21 cellular contexts compared by ENCODE assay signal in the genomic region with DNA sequence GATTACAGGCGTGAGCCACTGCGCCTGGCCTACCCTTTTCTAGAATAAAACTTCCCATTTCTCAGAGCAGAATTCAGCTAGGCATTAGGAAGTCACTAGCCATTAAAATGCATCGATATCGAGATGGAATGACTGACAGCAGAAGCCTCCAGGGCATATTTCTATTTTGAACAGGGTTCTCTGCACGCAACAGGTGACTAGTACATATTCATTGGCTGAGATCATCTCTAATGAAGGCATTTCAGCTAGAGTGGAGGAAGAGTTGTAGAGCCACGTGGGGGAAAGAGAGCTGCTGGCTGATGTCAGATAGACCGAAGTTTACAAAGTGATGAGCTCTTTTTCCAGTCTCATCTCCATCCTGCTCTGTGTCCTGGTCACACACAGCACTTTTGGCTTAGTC. TPM values are rescaled to one million over a fixed set of nuclear protein-coding genes. Genes with fewer than 3 reads are reported as not detected.
DNase-seq lines count a peak whose midpoint lies in the region; FAIRE-seq and TF ChIP-seq lines count a peak whose summit lies in the region.
"Had no signal": no experiment of that assay in that cellular context is flagged by ENCODE, and none has a peak within 500 bp of the region (broad histone marks: within the 10 kb centered on the region; RNA-seq: fewer than 3 reads in every experiment).

No MANE protein-coding gene starts in this region.

- peak; percentile 28 for DNase-seq in Daoy (ENCODE audit: low read depth)
- DNase-seq in NCI-H226: peak; percentile 92
- no peak for DNase-seq in H1 (ENCODE audit: low read depth in 1 of 2, low spot score in 2 of 2)
- DNase-seq in mesothelial cell of epicardium (ENCODE audit: low spot score in 2 of 2, unreplicated experiment in 2 of 2): no peak
- DNase-seq in HCEC 1CT: no peak
- no peak for DNase-seq in stimulated activated naive CD4-positive, alpha-beta T cell (lab: John Stamatoyannopoulos, UW)
- DNase-seq in D341Med (ENCODE audit: low spot score): no peak
- no peak for DNase-seq in NCI-H748 (lab: John Stamatoyannopoulos, UW; ENCODE audit: unreplicated experiment)
- DNase-seq: activated CD8-positive, alpha-beta memory T cell treated with anti-CD3 and anti-CD28 coated beads for 24 hours; Caco-2; left lung; NCI-H146; NCI-H446 treated with DMSO at 0.1 percent for 48 hours; SJCRH30; stimulated activated CD4-positive, alpha-beta T cell treated with anti-CD3 and anti-CD28 coated beads, Interleukin-4, amount 100 ng/mL, for 1 hour had no signal

- no peak overlapping the region for H3K23ac ChIP-seq in H1 (ENCODE audit: insufficient read length)

- H3K4me3 Mint-ChIP-seq in mesothelial cell of epicardium: no peak overlapping the region
- H3K4me3 Mint-ChIP-seq: central memory CD8-positive, alpha-beta T cell; T-helper 2 cell treated with Interferon-gamma antibody and Interleukin-4, amounts not matched to agents 5 μg/mL and 100 μg/mL, for 36 hours had no signal

- no peak overlapping the region for H3K4me2 ChIP-seq in H1 (ENCODE audit: insufficient read depth in 1 of 2, low read depth in 2 of 2, low read length in 2 of 2)

- no peak overlapping the region for H3K4me3 ChIP-seq in H1 (ENCODE audit: extremely low read depth in 1 of 4, insufficient read depth in 2 of 4, low read depth in 3 of 4, low read length in 4 of 4)
- H3K4me3 ChIP-seq: left lung, SJCRH30 had no signal

- H2BK120ac ChIP-seq in H1 (replicated peaks; ENCODE audit: low read depth, low read length): no peak overlapping the region

- POLR2A ChIA-PET in H1 (lab: Charles Lee; ENCODE audit: partially characterized antibody): interaction anchor here (0.6 to 0.8 kb wide), 2 partner anchors 13 to 79 kb away, joined by 3 read pairs; no protein-coding TSS in a partner anchor

- H3K79me2 ChIP-seq in H1 (ENCODE audit: control insufficient read depth in 1 of 2, insufficient read depth in 2 of 2, low read length in 2 of 2): no peaks in the 10 kb centered on the region

- H3K23me2 ChIP-seq in H1 (ENCODE audit: low read depth, low read length): peaks cover under 1% of the 10 kb centered on the region; the same call in 1 of the 2 replicates

- H3K9me3 Mint-ChIP-seq in mesothelial cell of epicardium: no peaks in the 10 kb centered on the region
- H3K9me3 Mint-ChIP-seq: activated T-helper 17 cell treated with anti-CD3 and anti-CD28 coated beads, Interleukin-2, amount 50 U/mL, for 72 hours; central memory CD8-positive, alpha-beta T cell; T-helper 2 cell treated with Interferon-gamma antibody and Interleukin-4, amounts not matched to agents 5 μg/mL and 100 μg/mL, for 36 hours had no signal

- TF ChIP-seq RAD21 in H1 (IDR thresholded peaks at IDR 0.05 in 1 of 2, conservative IDR thresholded peaks at IDR 0.05 in 1 of 2; ENCODE audit: low read depth in 2 of 2, low read length in 2 of 2): no peak

- no peaks in the 10 kb centered on the region for H3K36me3 Mint-ChIP-seq in mesothelial cell of epicardium

- H3K27ac ChIP-seq in H1 (ENCODE audit: low read depth, low read length): no peak overlapping the region
- H3K27ac ChIP-seq: left lung, SJCRH30 had no signal

- peak overlapping the region; percentile 12 for H3K27ac Mint-ChIP-seq in mesothelial cell of epicardium
- H3K27ac Mint-ChIP-seq: T-helper 2 cell treated with Interferon-gamma antibody and Interleukin-4, amounts not matched to agents 5 μg/mL and 100 μg/mL, for 36 hours had no signal

- TF ChIP-seq CTCF in H1 (IDR thresholded peaks at IDR 0.05; ENCODE audit: control extremely low read depth in 1 of 3, insufficient read depth in 1 of 3, low read depth in 1 of 3, low read length in 3 of 3): no peak
- TF ChIP-seq CTCF in mesothelial cell of epicardium (IDR thresholded peaks at IDR 0.05; ENCODE audit: unreplicated experiment): no peak

- H2AK5ac ChIP-seq in H1 (ENCODE audit: low read depth, low read length): 0 out of 2 replicates have a peak overlapping the region, but pooled peaks have one; percentile 61

- H3K27me3 Mint-ChIP-seq in mesothelial cell of epicardium (ENCODE audit: low read depth): no peaks in the 10 kb centered on the region

- H3K14ac ChIP-seq in H1 (ENCODE audit: insufficient read length): no peak overlapping the region

- no peak overlapping the region for H4K5ac ChIP-seq in H1 (ENCODE audit: insufficient read length, low read depth, low read length)

- H3K4me1 ChIP-seq in H1 (replicated peaks in 1 of 4; ENCODE audit: control insufficient read depth in 3 of 4, insufficient read depth in 4 of 4, low read length in 3 of 4): 0 out of 7 replicates have a peak, but pooled peaks cover 0 to 2% (median 0%) of the 10 kb centered on the region in 4 experiments

- no peak overlapping the region for H4K91ac ChIP-seq in H1 (replicated peaks; ENCODE audit: insufficient read length, low read length)

- H3K36me3 ChIP-seq in H1 (ENCODE audit: control insufficient read depth in 2 of 4, insufficient read depth in 4 of 4, low read length in 3 of 4): no peaks in the 10 kb centered on the region
- H3K36me3 ChIP-seq: left lung, SJCRH30 had no signal

- peaks cover 1% of the 10 kb centered on the region for H3K4me1 Mint-ChIP-seq in mesothelial cell of epicardium

- H4K8ac ChIP-seq in H1 (ENCODE audit: extremely low read depth, insufficient read depth, low read length): no peak overlapping the region

- H2BK15ac ChIP-seq in H1 (ENCODE audit: low read length): no peak overlapping the region

- no peak overlapping the region for H3K18ac ChIP-seq in H1 (ENCODE audit: extremely low read depth, low read length)

- H2BK20ac ChIP-seq in H1 (ENCODE audit: low read length): no peak overlapping the region

- no peak overlapping the region for H2BK5ac ChIP-seq in H1 (ENCODE audit: low read depth, low read length)

- no peaks in the 10 kb centered on the region for H3K9me3 ChIP-seq in H1 (ENCODE audit: insufficient read depth in 2 of 2, low read depth in 1 of 2, low read length in 1 of 2)
- H3K9me3 ChIP-seq: Caco-2, left lung, SJCRH30 had no signal

- no peaks in the 10 kb centered on the region for H3K27me3 ChIP-seq in H1 (replicated peaks in 1 of 4; ENCODE audit: control insufficient read depth in 3 of 4, extremely low read depth in 1 of 4, insufficient read depth in 3 of 4, low read length in 3 of 4)
- H3K27me3 ChIP-seq: left lung, SJCRH30 had no signal

- no peaks in the 10 kb centered on the region for H4K20me1 ChIP-seq in H1 (replicated peaks in 1 of 2; ENCODE audit: control insufficient read depth in 1 of 2, insufficient read depth in 2 of 2, low read length in 2 of 2)

- TF ChIP-seq POLR2A in H1 (IDR thresholded peaks at IDR 0.05; ENCODE audit: control extremely low read depth in 1 of 2, low read depth in 2 of 2, low read length in 2 of 2): no peak

- no peak for TF ChIP-seq EP300 in H1 (IDR thresholded peaks at IDR 0.05; ENCODE audit: borderline replicate concordance in 1 of 2, low read depth in 2 of 2, low read length in 2 of 2)

- no peak overlapping the region for H3K9ac ChIP-seq in H1 (replicated peaks in 1 of 4; ENCODE audit: extremely low read depth in 1 of 4, low read depth in 3 of 4, low read length in 3 of 4)

- H2BK12ac ChIP-seq in H1 (ENCODE audit: low read depth, low read length): no peak overlapping the region

- WGBS in H1 (ENCODE audit: extremely low coverage in 1 of 2, insufficient coverage in 1 of 2, insufficient read length in 1 of 2, insufficient replicate concordance in 2 of 2, low coverage in 1 of 2, low lambda C conversion rate in 2 of 2, missing lambda C conversion rate in 1 of 2), 2 experiments: 91% methylated on average over 7 of the region's 7 CpGs; no CpG with 5 or more reads in 1 of the 2 experiments

- H3K4ac ChIP-seq in H1 (replicated peaks; ENCODE audit: insufficient read length, low read depth, low read length): no peak overlapping the region

- CTCF ChIA-PET in H1 (lab: Charles Lee; ENCODE audit: partially characterized antibody): interaction anchor here (1.4 to 1.7 kb wide), 3 partner anchors 8 to 45 kb away, joined by 5 to 8 read pairs (median 6); no protein-coding TSS in a partner anchor

- H3K56ac ChIP-seq in H1 (replicated peaks; ENCODE audit: insufficient read length, low read depth, low read length): no peak overlapping the region

- FAIRE-seq in H1 (lab: Jason Lieb, UNC): no peak
- FAIRE-seq: H54 had no signal

- 0 out of 2 replicates have a peak overlapping the region, but pooled peaks have one; percentile 29 for H2AFZ ChIP-seq in H1 (ENCODE audit: low read length)

- no peaks in the 10 kb centered on the region for H3K79me1 ChIP-seq in H1 (ENCODE audit: low read depth, low read length)

TF ChIP-seq in H1, 55 proteins besides CTCF, POLR2A, EP300 and RAD21 (continues in another document):
- no peak for TF ChIP-seq EZH2 (IDR thresholded peaks at IDR 0.05; ENCODE audit: low read depth, low read length, severe bottlenecking)
- TF ChIP-seq, protein P1, sequence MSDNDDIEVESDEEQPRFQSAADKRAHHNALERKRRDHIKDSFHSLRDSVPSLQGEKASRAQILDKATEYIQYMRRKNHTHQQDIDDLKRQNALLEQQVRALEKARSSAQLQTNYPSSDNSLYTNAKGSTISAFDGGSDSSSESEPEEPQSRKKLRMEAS (IDR thresholded peaks at IDR 0.05): no peak
- no peak for TF ChIP-seq POU5F1 (IDR thresholded peaks at IDR 0.05; ENCODE audit: low read depth, low read length)
- TF ChIP-seq EGR1 (IDR thresholded peaks at IDR 0.05; ENCODE audit: borderline replicate concordance, low read depth, low read length): no peak

RNA-seq across cellular contexts. Expression of a gene that starts 7.5 kb away (rescaled TPM):
- not detected in 2 replicates for total RNA-seq in Daoy (2014; rRNA removed; shearing (Covaris generic))
- total RNA-seq in H1 (2021; fragmentation: NEBNext Ultra II Directional; extraction: Animal tissue kit (Norgen Biotek cat#: 25700)): not detected in 2 replicates
- polyA plus RNA-seq in H1 (2011; rRNA removed): 0.11 and 0.18 TPM in 2 replicates
- 0.26 TPM for polyA plus RNA-seq in H1 (2011; cell fraction: cytosol; rRNA removed)
- 0.57 TPM for polyA plus RNA-seq in H1 (2011; cell fraction: nucleus; rRNA removed)
- 0.28 TPM in 1 of 4 replicates, not detected in the others for polyA plus RNA-seq in H1 (2012, experiment 1 of 2)
- not detected for polyA plus RNA-seq in H1 (2012, experiment 2 of 2)
- polyA plus RNA-seq in H1 (2013, experiment 1 of 2): 0.12 TPM
- polyA plus RNA-seq in H1 (2013, experiment 2 of 2): 0.22 TPM
- not detected in 2 replicates for polyA minus RNA-seq in H1 (2011; rRNA and poly(A)+ RNA removed)
- polyA minus RNA-seq in H1 (2011; cell fraction: cytosol; rRNA and poly(A)+ RNA removed): not detected
- polyA minus RNA-seq in H1 (2011; cell fraction: nucleus; rRNA and poly(A)+ RNA removed): not detected
- total RNA-seq in mesothelial cell of epicardium: 7.8 to 8.3 TPM (median 8.0 TPM) in 3 replicates
- total RNA-seq: activated T-helper 17 cell treated with anti-CD3 and anti-CD28 coated beads, Interleukin-2, amount 50 U/mL, for 72 hours; HT-29; omental fat pad had no signal

RNA-seq across cellular contexts. Expression of a gene that starts 44.9 kb away (rescaled TPM):
- total RNA-seq in Daoy (2014; rRNA removed; shearing (Covaris generic)): 1.4 and 3.7 TPM in 2 replicates
- 8.7 and 11.2 TPM in 2 replicates for total RNA-seq in H1 (2021; fragmentation: NEBNext Ultra II Directional; extraction: Animal tissue kit (Norgen Biotek cat#: 25700))
- polyA plus RNA-seq in H1 (2011; rRNA removed): 8.7 and 12.0 TPM in 2 replicates
- polyA plus RNA-seq in H1 (2011; cell fraction: cytosol; rRNA removed): 9.2 TPM
- 20.3 TPM for polyA plus RNA-seq in H1 (2011; cell fraction: nucleus; rRNA removed)
- 5.3 to 10.4 TPM (median 9.1 TPM) in 4 replicates for polyA plus RNA-seq in H1 (2012, experiment 1 of 2)
- polyA plus RNA-seq in H1 (2012, experiment 2 of 2): 7.4 TPM
- polyA plus RNA-seq in H1 (2013, experiment 1 of 2): 4.0 TPM
- polyA plus RNA-seq in H1 (2013, experiment 2 of 2): 3.4 TPM
- polyA minus RNA-seq in H1 (2011; rRNA and poly(A)+ RNA removed): 11.0 and 15.6 TPM in 2 replicates
- 7.3 TPM for polyA minus RNA-seq in H1 (2011; cell fraction: cytosol; rRNA and poly(A)+ RNA removed)
- 17.4 TPM for polyA minus RNA-seq in H1 (2011; cell fraction: nucleus; rRNA and poly(A)+ RNA removed)
- total RNA-seq in mesothelial cell of epicardium: 13.2 to 14.4 TPM (median 14.0 TPM) in 3 replicates
- total RNA-seq: Caco-2, HT-29 had no signal

Comparison
In these comparisons a context has a peak if more than half of its experiments do, and no peak if none do; other contexts are left out.
1. DNase-seq: peak in Daoy (single experiment) and NCI-H226 (single experiment); none in H1 (0 of 2), mesothelial cell of epicardium (0 of 2), HCEC 1CT (single experiment), stimulated activated naive CD4-positive, alpha-beta T cell (0 of 6), D341Med (single experiment) and NCI-H748 (single experiment).